Comparison of ENCODE assay signal across 9 cellular contexts in the genomic region with DNA sequence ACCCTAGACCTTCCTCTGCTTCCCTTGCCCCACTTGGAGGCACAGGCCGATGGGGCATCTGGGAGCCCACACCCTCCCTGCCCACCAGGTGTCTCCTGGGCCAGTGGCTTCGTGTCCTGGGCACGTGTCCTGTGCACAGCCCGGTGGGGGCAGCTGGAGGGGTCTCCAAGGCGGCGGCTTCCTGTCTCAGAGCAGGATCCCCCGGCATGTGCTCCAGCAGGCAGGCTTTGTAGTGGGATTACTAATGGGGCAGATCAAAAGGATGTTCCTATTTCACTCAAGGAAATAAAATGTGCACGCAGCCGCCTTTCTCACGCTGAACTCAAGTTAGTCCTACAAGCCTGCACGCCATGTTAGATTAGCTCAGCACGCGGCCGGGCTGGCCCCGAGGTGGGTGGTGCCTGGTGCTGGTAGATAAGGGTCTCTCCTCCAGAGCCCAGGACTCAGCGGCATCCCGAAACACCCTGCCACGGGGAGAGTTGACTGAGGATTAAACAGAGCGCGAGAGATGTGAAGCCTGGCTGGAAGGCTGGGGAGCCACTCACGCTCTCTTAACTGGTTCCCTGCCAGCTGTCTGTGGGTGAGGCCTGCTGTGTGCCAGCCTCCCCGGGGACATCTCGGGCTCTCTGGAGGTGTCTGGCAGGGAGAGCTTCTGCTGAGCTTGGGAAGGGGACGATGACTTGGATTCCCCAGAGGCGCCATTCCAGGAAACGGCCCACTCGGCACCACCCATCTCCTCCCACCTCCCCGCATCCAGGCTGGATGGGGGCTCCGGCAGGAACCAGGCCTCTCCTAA.
DNase-seq lines count a peak whose midpoint lies in the region; ATAC-seq, FAIRE-seq and TF ChIP-seq lines count a peak whose summit lies in the region.
"Had no signal": no experiment of that assay in that cellular context is flagged by ENCODE, and none has a peak within 500 bp of the region (broad histone marks: within the 10 kb centered on the region; RNA-seq: fewer than 3 reads in every experiment).

No MANE protein-coding gene starts in this region.

- peaks cover 15% of the 10 kb centered on the region for H3K4me1 ChIP-seq in prostate gland (replicated peaks)

- no peaks in the 10 kb centered on the region for H3K9me3 ChIP-seq in prostate gland

- no peak overlapping the region for H3K4me3 ChIP-seq in fibroblast of the aortic adventitia (ENCODE audit: low read depth, low read length)
- H3K4me3 ChIP-seq in prostate gland, result no peak overlapping the region

- intact Hi-C loops in prostate gland (cut with DNase I), result no loop called here

- DNase-seq in DMS79 (lab: John Stamatoyannopoulos, UW), result peak; percentile 39
- peak; percentile 80 for DNase-seq in NCI-H69 (lab: John Stamatoyannopoulos, UW)
- peak; percentile 62 for DNase-seq in fibroblast of the aortic adventitia (ENCODE audit: low read depth)
- no peak for DNase-seq in prostate gland (ENCODE audit: low spot score)
- DNase-seq in GM12891 (ENCODE audit: insufficient read length, low spot score), result no peak
- DNase-seq: naive B cell had no signal

- no peaks in the 10 kb centered on the region for H3K36me3 ChIP-seq in prostate gland

- TF ChIP-seq POLR2A in prostate gland (IDR thresholded peaks at IDR 0.05) (no peak), GM12891 (IDR thresholded peaks at IDR 0.05; ENCODE audit: low read depth, low read length) (no peak)

- H3K27ac ChIP-seq in prostate gland, result peak overlapping the region; percentile 55 to 73

- H3K27me3 ChIP-seq in prostate gland (replicated peaks; ENCODE audit: insufficient read depth), result no peaks in the 10 kb centered on the region

- WGBS in prostate gland, result 26% methylated on average over 29 of the region's 29 CpGs

- FAIRE-seq in GM12891 (lab: Jason Lieb, UNC), result no peak

- ATAC-seq in HG02571 (IDR thresholded peaks at IDR 0.05; ENCODE audit: unreplicated experiment) (no peak), HG03045 (IDR thresholded peaks at IDR 0.05; ENCODE audit: unreplicated experiment) (no peak), HG03469 (IDR thresholded peaks at IDR 0.05; ENCODE audit: unreplicated experiment) (no peak)

- no peak for TF ChIP-seq CTCF in fibroblast of the aortic adventitia (IDR thresholded peaks at IDR 0.05; ENCODE audit: insufficient read depth, low read length)
- no peak for TF ChIP-seq CTCF in prostate gland (IDR thresholded peaks at IDR 0.05)

TF ChIP-seq in GM12891, 5 proteins besides CTCF, POLR2A, EP300 and RAD21:
- TF ChIP-seq POU2F2 (IDR thresholded peaks at IDR 0.05; ENCODE audit: low read depth, low read length) (no peak), POLR2AphosphoS5 (IDR thresholded peaks at IDR 0.05; ENCODE audit: low read depth, low read length) (no peak), SPI1 (IDR thresholded peaks at IDR 0.05; ENCODE audit: low read depth, low read length) (no peak), PAX5 (IDR thresholded peaks at IDR 0.05; ENCODE audit: insufficient read depth, low read length, severe bottlenecking) (no peak), TAF1 (IDR thresholded peaks at IDR 0.05; ENCODE audit: low read depth, low read length) (no peak)
TF ChIP-seq in GM12891: peak in this region for 0.

Comparison
In these comparisons a context has a peak if more than half of its experiments do, and no peak if none do; other contexts are left out.
1. DNase-seq: peak in DMS79 (single experiment), NCI-H69 (single experiment) and fibroblast of the aortic adventitia (single experiment); none in prostate gland (single experiment) and GM12891 (single experiment).